ENCODE assay signal across 1 cellular context in the genomic region with DNA sequence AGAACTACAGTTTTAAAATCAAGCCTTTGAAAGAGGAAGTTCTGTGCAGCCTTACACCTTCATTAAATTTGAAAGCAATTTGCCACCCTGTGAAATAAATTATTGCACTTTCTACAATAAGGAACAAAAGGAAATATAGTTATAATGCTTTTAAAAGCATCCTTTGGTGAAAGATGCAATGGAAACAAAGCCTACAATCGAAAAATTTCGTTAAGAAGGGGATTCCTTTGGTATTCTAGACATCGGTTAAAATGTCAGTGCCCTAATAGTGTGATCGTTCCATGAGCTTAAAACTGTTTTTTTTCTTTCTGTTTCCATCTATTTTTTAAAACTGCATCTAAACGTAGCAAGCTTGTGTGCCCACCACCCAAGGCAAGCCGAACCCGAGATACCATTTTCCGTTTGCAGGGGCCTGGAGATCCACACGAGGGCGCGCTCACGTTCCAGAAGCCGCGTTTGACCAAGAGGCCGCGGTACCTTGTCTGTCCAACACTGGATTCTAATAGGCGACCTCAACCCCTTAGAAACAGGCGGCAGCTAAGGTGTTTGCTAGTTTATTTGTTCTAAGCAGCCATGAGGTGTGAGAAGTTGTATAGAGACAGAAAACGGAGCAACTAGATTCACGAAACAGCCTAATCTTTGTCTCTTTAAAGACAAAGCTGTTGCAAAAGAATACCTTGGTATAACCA.
TF ChIP-seq lines count a peak whose summit lies in the region.

No MANE protein-coding gene starts in this region.

TF ChIP-seq in HepG2, 621 proteins besides CTCF, POLR2A, EP300 and RAD21 (continued from another document and continues in another):
- no peak for TF ChIP-seq MYC (CRISPR knock-in tag; IDR thresholded peaks at IDR 0.05; ENCODE audit: borderline replicate concordance)
- TF ChIP-seq BCLAF1 (IDR thresholded peaks at IDR 0.05) = no peak
- no peak for TF ChIP-seq ZNF33B (CRISPR knock-in tag; IDR thresholded peaks at IDR 0.05)
- no peak for TF ChIP-seq HMGA1 (CRISPR knock-in tag; conservative IDR thresholded peaks at IDR 0.05)
- TF ChIP-seq, protein P1, sequence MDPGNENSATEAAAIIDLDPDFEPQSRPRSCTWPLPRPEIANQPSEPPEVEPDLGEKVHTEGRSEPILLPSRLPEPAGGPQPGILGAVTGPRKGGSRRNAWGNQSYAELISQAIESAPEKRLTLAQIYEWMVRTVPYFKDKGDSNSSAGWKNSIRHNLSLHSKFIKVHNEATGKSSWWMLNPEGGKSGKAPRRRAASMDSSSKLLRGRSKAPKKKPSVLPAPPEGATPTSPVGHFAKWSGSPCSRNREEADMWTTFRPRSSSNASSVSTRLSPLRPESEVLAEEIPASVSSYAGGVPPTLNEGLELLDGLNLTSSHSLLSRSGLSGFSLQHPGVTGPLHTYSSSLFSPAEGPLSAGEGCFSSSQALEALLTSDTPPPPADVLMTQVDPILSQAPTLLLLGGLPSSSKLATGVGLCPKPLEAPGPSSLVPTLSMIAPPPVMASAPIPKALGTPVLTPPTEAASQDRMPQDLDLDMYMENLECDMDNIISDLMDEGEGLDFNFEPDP (CRISPR knock-in tag; conservative IDR thresholded peaks at IDR 0.05) = no peak
- TF ChIP-seq ZKSCAN1 (IDR thresholded peaks at IDR 0.05; ENCODE audit: low read length) = no peak
- TF ChIP-seq ZNF605 (CRISPR knock-in tag; IDR thresholded peaks at IDR 0.05) = no peak
- TF ChIP-seq, protein P2, sequence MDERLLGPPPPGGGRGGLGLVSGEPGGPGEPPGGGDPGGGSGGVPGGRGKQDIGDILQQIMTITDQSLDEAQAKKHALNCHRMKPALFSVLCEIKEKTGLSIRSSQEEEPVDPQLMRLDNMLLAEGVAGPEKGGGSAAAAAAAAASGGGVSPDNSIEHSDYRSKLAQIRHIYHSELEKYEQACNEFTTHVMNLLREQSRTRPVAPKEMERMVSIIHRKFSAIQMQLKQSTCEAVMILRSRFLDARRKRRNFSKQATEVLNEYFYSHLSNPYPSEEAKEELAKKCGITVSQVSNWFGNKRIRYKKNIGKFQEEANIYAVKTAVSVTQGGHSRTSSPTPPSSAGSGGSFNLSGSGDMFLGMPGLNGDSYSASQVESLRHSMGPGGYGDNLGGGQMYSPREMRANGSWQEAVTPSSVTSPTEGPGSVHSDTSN (CRISPR knock-in tag; IDR thresholded peaks at IDR 0.05) = no peak
- no peak for TF ChIP-seq RBM22 (optimal IDR thresholded peaks at IDR 0.05; ENCODE audit: low read length)
- TF ChIP-seq TEAD3 (CRISPR knock-in tag; optimal IDR thresholded peaks at IDR 0.05; ENCODE audit: borderline replicate concordance) = peak; percentile 52
- no peak for TF ChIP-seq TFAP4 (IDR thresholded peaks at IDR 0.05; ENCODE audit: borderline replicate concordance, low read depth)
- peak; percentile 94 for TF ChIP-seq XRCC5 (optimal IDR thresholded peaks at IDR 0.05; ENCODE audit: low read length)
- TF ChIP-seq KLF9 (CRISPR knock-in tag; IDR thresholded peaks at IDR 0.05; ENCODE audit: low read depth) = no peak
- 0 out of 2 replicates have a peak, but pooled peaks have one; percentile 52 for TF ChIP-seq MTF2 (CRISPR knock-in tag; IDR thresholded peaks at IDR 0.05; ENCODE audit: borderline replicate concordance)
- TF ChIP-seq, protein P3, sequence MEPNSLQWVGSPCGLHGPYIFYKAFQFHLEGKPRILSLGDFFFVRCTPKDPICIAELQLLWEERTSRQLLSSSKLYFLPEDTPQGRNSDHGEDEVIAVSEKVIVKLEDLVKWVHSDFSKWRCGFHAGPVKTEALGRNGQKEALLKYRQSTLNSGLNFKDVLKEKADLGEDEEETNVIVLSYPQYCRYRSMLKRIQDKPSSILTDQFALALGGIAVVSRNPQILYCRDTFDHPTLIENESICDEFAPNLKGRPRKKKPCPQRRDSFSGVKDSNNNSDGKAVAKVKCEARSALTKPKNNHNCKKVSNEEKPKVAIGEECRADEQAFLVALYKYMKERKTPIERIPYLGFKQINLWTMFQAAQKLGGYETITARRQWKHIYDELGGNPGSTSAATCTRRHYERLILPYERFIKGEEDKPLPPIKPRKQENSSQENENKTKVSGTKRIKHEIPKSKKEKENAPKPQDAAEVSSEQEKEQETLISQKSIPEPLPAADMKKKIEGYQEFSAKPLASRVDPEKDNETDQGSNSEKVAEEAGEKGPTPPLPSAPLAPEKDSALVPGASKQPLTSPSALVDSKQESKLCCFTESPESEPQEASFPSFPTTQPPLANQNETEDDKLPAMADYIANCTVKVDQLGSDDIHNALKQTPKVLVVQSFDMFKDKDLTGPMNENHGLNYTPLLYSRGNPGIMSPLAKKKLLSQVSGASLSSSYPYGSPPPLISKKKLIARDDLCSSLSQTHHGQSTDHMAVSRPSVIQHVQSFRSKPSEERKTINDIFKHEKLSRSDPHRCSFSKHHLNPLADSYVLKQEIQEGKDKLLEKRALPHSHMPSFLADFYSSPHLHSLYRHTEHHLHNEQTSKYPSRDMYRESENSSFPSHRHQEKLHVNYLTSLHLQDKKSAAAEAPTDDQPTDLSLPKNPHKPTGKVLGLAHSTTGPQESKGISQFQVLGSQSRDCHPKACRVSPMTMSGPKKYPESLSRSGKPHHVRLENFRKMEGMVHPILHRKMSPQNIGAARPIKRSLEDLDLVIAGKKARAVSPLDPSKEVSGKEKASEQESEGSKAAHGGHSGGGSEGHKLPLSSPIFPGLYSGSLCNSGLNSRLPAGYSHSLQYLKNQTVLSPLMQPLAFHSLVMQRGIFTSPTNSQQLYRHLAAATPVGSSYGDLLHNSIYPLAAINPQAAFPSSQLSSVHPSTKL (CRISPR knock-in tag; IDR thresholded peaks at IDR 0.05) = peak; percentile 16; the same call in 1 of the 2 replicates
- TF ChIP-seq ZMYM4 (CRISPR knock-in tag; IDR thresholded peaks at IDR 0.05) = 0 out of 2 replicates have a peak, but pooled peaks have one; percentile 28
- TF ChIP-seq NFIB (CRISPR knock-in tag; IDR thresholded peaks at IDR 0.05; ENCODE audit: borderline replicate concordance) = no peak
- no peak for TF ChIP-seq BRF2 (CRISPR knock-in tag; IDR thresholded peaks at IDR 0.05)
- TF ChIP-seq EZH2 (conservative IDR thresholded peaks at IDR 0.05; ENCODE audit: low read depth, low read length) = peak; percentile 99
- no peak for TF ChIP-seq TAF1 (CRISPR knock-in tag; IDR thresholded peaks at IDR 0.05)
- no peak for TF ChIP-seq SETDB1 (CRISPR knock-in tag; IDR thresholded peaks at IDR 0.05; ENCODE audit: borderline replicate concordance)
- TF ChIP-seq AGO2 (optimal IDR thresholded peaks at IDR 0.05; ENCODE audit: low read depth, low read length) = no peak
- TF ChIP-seq PATZ1 (CRISPR knock-in tag; IDR thresholded peaks at IDR 0.05) = no peak
- peak; percentile 43 for TF ChIP-seq SMC3 (IDR thresholded peaks at IDR 0.05; ENCODE audit: low read length)
- TF ChIP-seq MTA3 (CRISPR knock-in tag; IDR thresholded peaks at IDR 0.05) = no peak
- no peak for TF ChIP-seq TEF (CRISPR knock-in tag; IDR thresholded peaks at IDR 0.05)
- TF ChIP-seq STAT5B (CRISPR knock-in tag; IDR thresholded peaks at IDR 0.05) = no peak
- TF ChIP-seq ARNTL (CRISPR knock-in tag; IDR thresholded peaks at IDR 0.05) = no peak
- TF ChIP-seq, protein P4, sequence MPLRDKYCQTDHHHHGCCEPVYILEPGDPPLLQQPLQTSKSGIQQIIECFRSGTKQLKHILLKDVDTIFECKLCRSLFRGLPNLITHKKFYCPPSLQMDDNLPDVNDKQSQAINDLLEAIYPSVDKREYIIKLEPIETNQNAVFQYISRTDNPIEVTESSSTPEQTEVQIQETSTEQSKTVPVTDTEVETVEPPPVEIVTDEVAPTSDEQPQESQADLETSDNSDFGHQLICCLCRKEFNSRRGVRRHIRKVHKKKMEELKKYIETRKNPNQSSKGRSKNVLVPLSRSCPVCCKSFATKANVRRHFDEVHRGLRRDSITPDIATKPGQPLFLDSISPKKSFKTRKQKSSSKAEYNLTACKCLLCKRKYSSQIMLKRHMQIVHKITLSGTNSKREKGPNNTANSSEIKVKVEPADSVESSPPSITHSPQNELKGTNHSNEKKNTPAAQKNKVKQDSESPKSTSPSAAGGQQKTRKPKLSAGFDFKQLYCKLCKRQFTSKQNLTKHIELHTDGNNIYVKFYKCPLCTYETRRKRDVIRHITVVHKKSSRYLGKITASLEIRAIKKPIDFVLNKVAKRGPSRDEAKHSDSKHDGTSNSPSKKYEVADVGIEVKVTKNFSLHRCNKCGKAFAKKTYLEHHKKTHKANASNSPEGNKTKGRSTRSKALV (CRISPR knock-in tag; IDR thresholded peaks at IDR 0.05) = no peak
- TF ChIP-seq FOSL2 (CRISPR knock-in tag; IDR thresholded peaks at IDR 0.05) = no peak
- TF ChIP-seq ZSCAN20 (CRISPR knock-in tag; IDR thresholded peaks at IDR 0.05; ENCODE audit: borderline replicate concordance) = no peak
- TF ChIP-seq SAP130 (CRISPR knock-in tag; IDR thresholded peaks at IDR 0.05; ENCODE audit: low read depth) = 0 out of 2 replicates have a peak, but pooled peaks have one; percentile 13
- no peak for TF ChIP-seq TRIM24 (CRISPR knock-in tag; IDR thresholded peaks at IDR 0.05)
- TF ChIP-seq KLF11 (CRISPR knock-in tag; IDR thresholded peaks at IDR 0.05) = no peak
- TF ChIP-seq RXRB (CRISPR knock-in tag; IDR thresholded peaks at IDR 0.05; ENCODE audit: borderline replicate concordance) = 0 out of 2 replicates have a peak, but pooled peaks have one; percentile 19
- TF ChIP-seq NFE2L1 (CRISPR knock-in tag; IDR thresholded peaks at IDR 0.05; ENCODE audit: borderline replicate concordance) = no peak
- TF ChIP-seq ZNF75D (CRISPR knock-in tag; IDR thresholded peaks at IDR 0.05; ENCODE audit: borderline replicate concordance) = no peak
- peak; percentile 61 for TF ChIP-seq STAG1 (CRISPR knock-in tag; IDR thresholded peaks at IDR 0.05)
- TF ChIP-seq CBX2 (IDR thresholded peaks at IDR 0.05; ENCODE audit: low read depth, low read length) = peak; percentile 92; the same call in 1 of the 2 replicates
- TF ChIP-seq CBX2 (CRISPR knock-in tag; IDR thresholded peaks at IDR 0.05; ENCODE audit: low read depth) = peak; percentile 57; the same call in 1 of the 2 replicates
- no peak for TF ChIP-seq HHEX (CRISPR knock-in tag; IDR thresholded peaks at IDR 0.05)
- TF ChIP-seq SALL1 (CRISPR knock-in tag; IDR thresholded peaks at IDR 0.05) = peak; percentile 24; the same call in 1 of the 2 replicates
- no peak for TF ChIP-seq AGO1 (IDR thresholded peaks at IDR 0.05; ENCODE audit: low read depth, low read length, poor library complexity, severe bottlenecking)
- no peak for TF ChIP-seq ZNF430 (CRISPR knock-in tag; IDR thresholded peaks at IDR 0.05)
- no peak for TF ChIP-seq SNAPC5 (CRISPR knock-in tag; IDR thresholded peaks at IDR 0.05; ENCODE audit: borderline replicate concordance)
- TF ChIP-seq RBM39 (IDR thresholded peaks at IDR 0.05; ENCODE audit: low read depth, low read length, poor library complexity, severe bottlenecking) = no peak
- TF ChIP-seq ZSCAN22 (CRISPR knock-in tag; IDR thresholded peaks at IDR 0.05) = no peak
